ENCODE assay signal across 16 cellular contexts in genomic region chr4:122796801-122797404, GRCh38. TPM values are rescaled to one million over a fixed set of nuclear protein-coding genes. Genes with fewer than 3 reads are reported as not detected.
DNase-seq lines count a peak whose midpoint lies in the region; ATAC-seq and TF ChIP-seq lines count a peak whose summit lies in the region.
"Had no signal": no experiment of that assay in that cellular context is flagged by ENCODE, and none has a peak within 500 bp of the region (broad histone marks: within the 10 kb centered on the region; RNA-seq: fewer than 3 reads in every experiment).

No MANE protein-coding gene starts in this region.

- no peak overlapping the region for H3K9ac ChIP-seq in trophoblast cell (ENCODE audit: low read length)

- ATAC-seq in left ventricle myocardium superior: peak; percentile 41
- ATAC-seq in HG02678 (IDR thresholded peaks at IDR 0.05; ENCODE audit: unreplicated experiment): no peak
- ATAC-seq: HCT116; stimulated activated naive CD8-positive, alpha-beta T cell treated with anti-CD3 and anti-CD28 coated beads, Interleukin-15, Interleukin-2, amounts not matched to agents 100 U/mL and 50 U/mL, for 24 hours had no signal

- peak overlapping the region; percentile 21 for H4K91ac ChIP-seq in trophoblast cell (ENCODE audit: low read depth, low read length)

- H3K79me1 ChIP-seq in trophoblast cell (ENCODE audit: low read length): peaks cover 11% of the 10 kb centered on the region

- TF ChIP-seq CTCF in RWPE1 (conservative IDR thresholded peaks at IDR 0.05; ENCODE audit: low read depth) (no peak), esophagus squamous epithelium (IDR thresholded peaks at IDR 0.05) (no peak)

- H3K4me1 ChIP-seq in trophoblast cell (ENCODE audit: control insufficient read depth in 1 of 2, insufficient read depth in 2 of 2, low read length in 2 of 2): peaks cover 0 to 10% of the 10 kb centered on the region in 2 experiments
- peaks cover 0 to 18% (median 0%) of the 10 kb centered on the region in 3 donors for H3K4me1 ChIP-seq in esophagus squamous epithelium

- H3K27me3 ChIP-seq in trophoblast cell (ENCODE audit: insufficient read depth, low read length) (no peaks in the 10 kb centered on the region), esophagus squamous epithelium (no peaks in the 10 kb centered on the region)

- intact Hi-C loops in left ventricle myocardium superior (cut with micrococcal nuclease) (no loop called here), esophagus squamous epithelium (cut with DNase I) (no loop called here)

- no peak overlapping the region for H4K12ac ChIP-seq in trophoblast cell (ENCODE audit: low read depth, low read length)

- peak overlapping the region; percentile 17 for H4K8ac ChIP-seq in trophoblast cell (ENCODE audit: low read depth, low read length)

- H3K4ac ChIP-seq in trophoblast cell (ENCODE audit: low read depth, low read length): no peak overlapping the region

- no peak overlapping the region for H3K23ac ChIP-seq in trophoblast cell (ENCODE audit: low read length)

- no peak overlapping the region for H2BK120ac ChIP-seq in trophoblast cell (ENCODE audit: insufficient read depth, low read length, poor library complexity)

- H3K4me3 ChIP-seq in trophoblast cell (ENCODE audit: low read depth, low read length): no peak overlapping the region
- no peak overlapping the region for H3K4me3 ChIP-seq in esophagus squamous epithelium

- CTCF ChIA-PET in RWPE1 (lab: Yijun Ruan, JAX): no interaction called here

- no peak overlapping the region for H3K4me2 ChIP-seq in trophoblast cell (ENCODE audit: low read length)

- H3K18ac ChIP-seq in trophoblast cell (ENCODE audit: low read length): no peak overlapping the region

- no peak overlapping the region for H2BK5ac ChIP-seq in trophoblast cell (ENCODE audit: low read depth, low read length, poor library complexity)

- no peak overlapping the region for H3K14ac ChIP-seq in trophoblast cell (ENCODE audit: low read length)

- DNase-seq in GM04503 (ENCODE audit: low read depth) (peak; percentile 40), RWPE1 (ENCODE audit: low spot score) (no peak), left ventricle myocardium superior (no peak), trophoblast cell (no peak), foreskin melanocyte (no peak), esophagus squamous epithelium (lab: John Stamatoyannopoulos, UW) (no peak)
- no peak for DNase-seq in activated CD4-positive, alpha-beta T cell treated with anti-CD3 and anti-CD28 coated beads for 48 hours
- DNase-seq: activated naive CD4-positive, alpha-beta T cell; central memory CD4-positive, alpha-beta T cell; hippocampal formation; midbrain; NCI-H510A; stimulated activated naive CD8-positive, alpha-beta T cell treated with anti-CD3 and anti-CD28 coated beads, Interleukin-15, Interleukin-2, amounts not matched to agents 100 U/mL and 50 U/mL, for 24 hours had no signal

- peak overlapping the region; percentile 58 for H2BK12ac ChIP-seq in trophoblast cell (ENCODE audit: low read length)

- H3K36me3 ChIP-seq in trophoblast cell (ENCODE audit: control insufficient read depth in 1 of 2, insufficient read depth in 2 of 2, low read length in 2 of 2) (no peaks in the 10 kb centered on the region), esophagus squamous epithelium (no peaks in the 10 kb centered on the region)

- H3K9me3 ChIP-seq in trophoblast cell (ENCODE audit: insufficient read depth, low read depth, low read length) (no peaks in the 10 kb centered on the region), esophagus squamous epithelium (no peaks in the 10 kb centered on the region)

- H2AK5ac ChIP-seq in trophoblast cell (ENCODE audit: low read length): no peak overlapping the region

- POLR2A ChIA-PET in RWPE1 (lab: Yijun Ruan, JAX; ENCODE audit: low non-redundant PET): no interaction called here

- H3K27ac ChIP-seq in RWPE1 (peak overlapping the region; percentile 67), trophoblast cell (ENCODE audit: low read depth, low read length) (no peak overlapping the region), esophagus squamous epithelium (peak overlapping the region in 2 of 4 donors; percentile 30 to 56)
- H3K27ac ChIP-seq: C4-2B had no signal

- no peak for TF ChIP-seq POLR2A in esophagus squamous epithelium (IDR thresholded peaks at IDR 0.05)

- H2AFZ ChIP-seq in trophoblast cell (ENCODE audit: insufficient read depth, low read length, poor library complexity): no peak overlapping the region

- no CpG with 5 or more reads among the region's 4 CpGs for WGBS in trophoblast cell (ENCODE audit: extremely low coverage, insufficient coverage, insufficient read length)
- 83 to 85% methylated on average over 4 of the region's 4 CpGs for WGBS in esophagus squamous epithelium, 2 donors

- no peaks in the 10 kb centered on the region for H3K79me2 ChIP-seq in trophoblast cell (ENCODE audit: control insufficient read depth, insufficient read depth, low read length, poor library complexity)

RNA-seq across cellular contexts. Expression of gene FGF2, which starts 29.7 kb away (rescaled TPM):
- total RNA-seq in left ventricle myocardium superior (5.2 TPM), esophagus squamous epithelium (1 to 10 TPM in 2 of 4 donors, under 1 TPM in 2; 0.53 to 7.0 (median 3.5) TPM)
- 0.46 and 0.49 TPM in 2 replicates for polyA plus RNA-seq in trophoblast cell (2013)
